In genomic region chr5:178222292-178222691, GRCh38 we compare ENCODE assay signal across 18 cellular contexts. TPM values are rescaled to one million over a fixed set of nuclear protein-coding genes. Genes with fewer than 3 reads are reported as not detected.
DNase-seq lines count a peak whose midpoint lies in the region; ATAC-seq and TF ChIP-seq lines count a peak whose summit lies in the region.
"Had no signal": no experiment of that assay in that cellular context is flagged by ENCODE, and none has a peak within 500 bp of the region (broad histone marks: within the 10 kb centered on the region; RNA-seq: fewer than 3 reads in every experiment).

No MANE protein-coding gene starts in this region.

- intact Hi-C loops in CD14-positive monocyte (cut with micrococcal nuclease), result no loop called here
- intact Hi-C loops in head of caudate nucleus (cut with DNase I), result no loop called here

- H3K9me3 ChIP-seq in DND-41 (ENCODE audit: insufficient read depth, low read length, severe bottlenecking) (no peaks in the 10 kb centered on the region), neuronal stem cell (replicated peaks in 1 of 2; ENCODE audit: control insufficient read depth in 2 of 2, insufficient read depth in 1 of 2, low read depth in 1 of 2, low read length in 2 of 2) (peaks cover 2% of the 10 kb centered on the region in 2 donors)
- H3K9me3 ChIP-seq: BLaER1 treated with 17β-estradiol and CSF1 and Interleukin-3, amounts not matched to agents 10 nM and 100 nM had no signal

- H3K9me3 Mint-ChIP-seq in CD14-positive monocyte, result peaks cover 0 to 5% (median 0%) of the 10 kb centered on the region in 7 donors
- no peaks in the 10 kb centered on the region for H3K9me3 Mint-ChIP-seq in effector memory CD8-positive, alpha-beta T cell
- H3K9me3 Mint-ChIP-seq: H9 had no signal

- no peak overlapping the region for H2BK120ac ChIP-seq in neuronal stem cell (ENCODE audit: low read depth, low read length)

- H3K4me3 ChIP-seq in DND-41 (ENCODE audit: low read depth in 1 of 2, low read length in 2 of 2) (no peak overlapping the region), neuronal stem cell (ENCODE audit: low read length in 2 of 2) (no peak overlapping the region)
- H3K4me3 ChIP-seq: BLaER1 treated with 17β-estradiol and CSF1 and Interleukin-3, amounts not matched to agents 10 nM and 100 nM had no signal

- H3K14ac ChIP-seq in neuronal stem cell (ENCODE audit: low read length), result no peak overlapping the region

- no CpG with 5 or more reads among the region's 15 CpGs for WGBS in neuronal stem cell (ENCODE audit: extremely low coverage in 2 of 2, insufficient read length in 2 of 2, insufficient replicate concordance in 1 of 2), 2 donors

- TF ChIP-seq CTCF in CD14-positive monocyte (IDR thresholded peaks at IDR 0.05) (no peak), DND-41 (IDR thresholded peaks at IDR 0.05; ENCODE audit: borderline replicate concordance, extremely low read depth, low read length, poor library complexity, severe bottlenecking) (no peak)

- no peak overlapping the region for H2BK15ac ChIP-seq in neuronal stem cell (ENCODE audit: low read length)

- H3K27me3 ChIP-seq in DND-41 (ENCODE audit: insufficient read depth, low read length, poor library complexity) (no peaks in the 10 kb centered on the region), neuronal stem cell (ENCODE audit: control insufficient read depth in 3 of 3, insufficient read depth in 3 of 3, low read depth in 1 of 3, low read length in 3 of 3) (no peaks in the 10 kb centered on the region)
- H3K27me3 ChIP-seq: BLaER1 treated with 17β-estradiol and CSF1 and Interleukin-3, amounts not matched to agents 10 nM and 100 nM had no signal

- no peak overlapping the region for H3K4me3 Mint-ChIP-seq in CD14-positive monocyte
- H3K4me3 Mint-ChIP-seq in effector memory CD8-positive, alpha-beta T cell, result no peak overlapping the region

- ATAC-seq in DND-41 (ENCODE audit: insufficient read depth, low read depth) (0 out of 3 replicates have a peak, but pooled peaks have one; percentile 6), GM18870 (IDR thresholded peaks at IDR 0.05; ENCODE audit: unreplicated experiment) (no peak), HG03159 (IDR thresholded peaks at IDR 0.05; ENCODE audit: unreplicated experiment) (no peak), GM19023 (IDR thresholded peaks at IDR 0.05; ENCODE audit: unreplicated experiment) (no peak)
- ATAC-seq in effector memory CD8-positive, alpha-beta T cell (replicated peaks), result no peak

- H3K4me2 ChIP-seq in DND-41 (ENCODE audit: insufficient read depth, low read length), result no peak overlapping the region
- H3K4me2 ChIP-seq in neuronal stem cell (ENCODE audit: insufficient read depth, low read length, poor library complexity, severe bottlenecking), result no peak overlapping the region

- H2AFZ ChIP-seq in DND-41 (ENCODE audit: low read depth, low read length), result no peak overlapping the region
- no peak overlapping the region for H2AFZ ChIP-seq in neuronal stem cell (ENCODE audit: low read length)

- H3K27me3 Mint-ChIP-seq in CD14-positive monocyte (ENCODE audit: low read depth in 3 of 3), result peaks cover 0 to 5% (median 1%) of the 10 kb centered on the region in 3 donors
- no peaks in the 10 kb centered on the region for H3K27me3 Mint-ChIP-seq in effector memory CD8-positive, alpha-beta T cell

- H3K18ac ChIP-seq in neuronal stem cell (ENCODE audit: low read length), result no peak overlapping the region

- DNase-seq in CD14-positive monocyte (ENCODE audit: low spot score) (peak; percentile 25), DND-41 (no peak), neuronal stem cell (ENCODE audit: low spot score) (no peak), head of caudate nucleus (no peak)
- no peak for DNase-seq in effector memory CD8-positive, alpha-beta T cell
- DNase-seq: DMS79 treated with DMSO at 0.1 percent for 48 hours, H9, KBM-7, NCI-H1105 treated with DMSO at 0.1 percent for 48 hours, NCI-H1694 treated with DMSO at 0.1 percent for 48 hours, NCI-H2107, NCI-H226, NCI-H524 treated with DMSO at 0.1 percent for 48 hours, SIG-M5 had no signal

- H4K8ac ChIP-seq in neuronal stem cell (ENCODE audit: low read depth, low read length), result no peak overlapping the region

- H3K4ac ChIP-seq in neuronal stem cell (ENCODE audit: low read length), result no peak overlapping the region

- H3K27ac ChIP-seq in DND-41 (ENCODE audit: low read length), result no peak overlapping the region
- no peak overlapping the region for H3K27ac ChIP-seq in neuronal stem cell (replicated peaks; ENCODE audit: low read length)

- H2BK5ac ChIP-seq in neuronal stem cell (ENCODE audit: low read length), result no peak overlapping the region

- peak overlapping the region in 4 of 7 donors; percentile 13 to 66 (median 38) for H3K27ac Mint-ChIP-seq in CD14-positive monocyte
- peak overlapping the region; percentile 29 to 56 for H3K27ac Mint-ChIP-seq in effector memory CD8-positive, alpha-beta T cell

- H3K79me1 ChIP-seq in neuronal stem cell (ENCODE audit: low read depth, low read length), result peaks cover 1% of the 10 kb centered on the region

- peaks cover 6% of the 10 kb centered on the region; the same call in 1 of the 2 replicates for H3K79me2 ChIP-seq in DND-41 (ENCODE audit: insufficient read depth, low read length)

- H3K36me3 ChIP-seq in DND-41 (ENCODE audit: insufficient read depth, low read length), result peaks cover 79% of the 10 kb centered on the region
- peaks cover 18 to 74% of the 10 kb centered on the region in 2 donors for H3K36me3 ChIP-seq in neuronal stem cell (replicated peaks in 1 of 2; ENCODE audit: control insufficient read depth in 2 of 2, insufficient read depth in 2 of 2, low read length in 2 of 2)

- H4K20me1 ChIP-seq in DND-41 (ENCODE audit: insufficient read depth, low read length), result peaks cover 21% of the 10 kb centered on the region; the same call in 1 of the 2 replicates

- no peaks in the 10 kb centered on the region for H3K4me1 ChIP-seq in DND-41 (ENCODE audit: insufficient read depth, low read length)
- H3K4me1 ChIP-seq in neuronal stem cell (ENCODE audit: control insufficient read depth in 2 of 2, insufficient read depth in 1 of 2, low read depth in 1 of 2, low read length in 2 of 2), result peaks cover 0 to 16% of the 10 kb centered on the region in 2 donors

- H4K91ac ChIP-seq in neuronal stem cell (ENCODE audit: low read depth, low read length, poor library complexity), result no peak overlapping the region

- H3K23ac ChIP-seq in neuronal stem cell (ENCODE audit: low read depth, low read length, poor library complexity), result peak overlapping the region; percentile 17

- H2BK12ac ChIP-seq in neuronal stem cell (ENCODE audit: low read length), result no peak overlapping the region

- H3K36me3 Mint-ChIP-seq in CD14-positive monocyte, result peaks cover 68 to 94% of the 10 kb centered on the region in 2 donors
- peaks cover 53% of the 10 kb centered on the region for H3K36me3 Mint-ChIP-seq in effector memory CD8-positive, alpha-beta T cell (ENCODE audit: insufficient read depth)

- no peak overlapping the region for H3K9ac ChIP-seq in DND-41 (ENCODE audit: low read depth, low read length)
- no peak overlapping the region for H3K9ac ChIP-seq in neuronal stem cell (ENCODE audit: low read depth, low read length, poor library complexity)

- H3K4me1 Mint-ChIP-seq in CD14-positive monocyte, result peaks cover 24% of the 10 kb centered on the region
- H3K4me1 Mint-ChIP-seq in effector memory CD8-positive, alpha-beta T cell (ENCODE audit: low read depth in 2 of 2), result peaks cover 23 to 24% of the 10 kb centered on the region in 2 donors

- H2AK5ac ChIP-seq in neuronal stem cell (ENCODE audit: low read depth, low read length), result no peak overlapping the region

RNA-seq across cellular contexts. Expression of gene PHYKPL, which starts 10.3 kb away (rescaled TPM):
- 10 to 100 TPM; 39.2 to 43.0 TPM for polyA plus RNA-seq in CD14-positive monocyte
- 13.6 TPM for polyA plus RNA-seq in neuronal stem cell (2013, experiment 1 of 2)
- polyA plus RNA-seq in neuronal stem cell (2013, experiment 2 of 2), result 13.2 TPM

RNA-seq across cellular contexts. Expression of gene HNRNPAB, which starts 18.0 kb away (rescaled TPM):
- 10 to 100 TPM; 54.2 to 59.4 TPM for polyA plus RNA-seq in CD14-positive monocyte
- 252 TPM for polyA plus RNA-seq in neuronal stem cell (2013, experiment 1 of 2)
- polyA plus RNA-seq in neuronal stem cell (2013, experiment 2 of 2), result 248 TPM

RNA-seq across cellular contexts. Expression of gene GMCL2, which starts 35.1 kb away (rescaled TPM):
- not detected for polyA plus RNA-seq in CD14-positive monocyte
- polyA plus RNA-seq in neuronal stem cell (2013, experiment 1 of 2), result not detected
- not detected for polyA plus RNA-seq in neuronal stem cell (2013, experiment 2 of 2)
